ENCODE assay signal across 8 cellular contexts in the genomic region with DNA sequence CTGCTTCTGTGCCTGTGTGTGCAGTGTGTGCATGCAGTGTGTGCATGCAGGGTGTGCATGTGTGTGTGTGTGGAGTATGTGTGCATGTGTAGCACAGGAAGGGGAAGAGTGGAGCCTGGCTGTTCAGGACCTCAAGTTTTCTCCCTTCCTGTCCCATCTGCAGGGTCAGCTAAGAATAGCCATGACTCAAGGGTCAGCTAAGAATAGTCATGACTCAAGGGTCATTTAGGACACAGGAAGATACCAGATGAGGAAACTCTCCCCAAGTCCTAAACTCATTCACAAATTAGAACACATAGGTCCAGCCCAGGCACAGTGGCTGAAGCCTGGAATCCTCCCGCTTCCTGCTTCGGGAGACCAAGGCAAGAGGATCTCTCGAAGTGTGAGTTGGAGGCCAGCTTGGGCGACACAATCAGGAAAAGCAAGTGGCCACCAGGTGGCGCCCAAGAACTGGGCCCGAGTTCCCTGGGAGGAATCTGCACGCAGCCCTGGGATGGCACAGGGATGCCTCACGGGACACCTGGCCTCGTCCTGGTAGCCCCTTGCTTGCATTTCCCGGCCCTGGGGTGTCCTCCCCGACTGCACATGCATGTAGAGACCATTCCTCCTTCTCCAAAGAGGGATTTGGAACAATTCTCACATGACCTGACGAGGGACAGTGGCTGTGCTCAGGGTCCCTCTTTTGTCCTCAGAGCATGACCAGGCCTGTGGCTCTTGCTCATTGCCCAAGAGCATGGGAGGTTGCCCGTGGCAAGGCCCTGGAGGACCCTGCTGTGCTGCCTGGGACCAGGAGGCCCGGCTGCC. TPM values are rescaled to one million over a fixed set of nuclear protein-coding genes. Genes with fewer than 3 reads are reported as not detected.
DNase-seq lines count a peak whose midpoint lies in the region; ATAC-seq, FAIRE-seq and TF ChIP-seq lines count a peak whose summit lies in the region.

No MANE protein-coding gene starts in this region.

- H3K27me3 Mint-ChIP-seq in CD4-positive, alpha-beta T cell, result peaks cover 4% of the 10 kb centered on the region
- H3K27me3 Mint-ChIP-seq in T-helper 17 cell (peaks cover 6% of the 10 kb centered on the region), astrocyte (ENCODE audit: low read depth, unreplicated experiment) (peaks cover 31% of the 10 kb centered on the region)

- intact Hi-C loops in CD4-positive, alpha-beta T cell (cut with DNase I, micrococcal nuclease), result loop anchor here in 1 of 2 experiments (5.0 kb wide), 1 partner anchor 61 kb away; no protein-coding TSS in a partner anchor

- no peaks in the 10 kb centered on the region for H3K36me3 ChIP-seq in astrocyte (ENCODE audit: insufficient read depth, low read length)

- H3K4me3 ChIP-seq in astrocyte (ENCODE audit: insufficient read depth, low read depth, low read length), result no peak overlapping the region

- H3K4me1 Mint-ChIP-seq in CD4-positive, alpha-beta T cell (ENCODE audit: low read depth), result peaks cover 16% of the 10 kb centered on the region
- H3K4me1 Mint-ChIP-seq in T-helper 17 cell (peaks cover 26% of the 10 kb centered on the region), astrocyte (ENCODE audit: low read depth, unreplicated experiment) (peaks cover 2% of the 10 kb centered on the region)

- no peaks in the 10 kb centered on the region for H3K27me3 ChIP-seq in CD4-positive, alpha-beta T cell (ENCODE audit: control insufficient read depth, insufficient read depth, low read length)
- H3K27me3 ChIP-seq in astrocyte (ENCODE audit: insufficient read depth, low read length), result peaks cover 3% of the 10 kb centered on the region

- H3K9me3 ChIP-seq in CD4-positive, alpha-beta T cell (ENCODE audit: control insufficient read depth, low read length), result no peaks in the 10 kb centered on the region
- H3K9me3 ChIP-seq in T-helper 17 cell (ENCODE audit: control insufficient read depth, low read length, poor library complexity, severe bottlenecking) (no peaks in the 10 kb centered on the region), astrocyte (ENCODE audit: insufficient read depth, low read depth, low read length) (no peaks in the 10 kb centered on the region)

- no peak overlapping the region for H3K27ac Mint-ChIP-seq in CD4-positive, alpha-beta T cell
- H3K27ac Mint-ChIP-seq in T-helper 17 cell, result peak overlapping the region; percentile 62
- no peak overlapping the region for H3K27ac Mint-ChIP-seq in astrocyte (ENCODE audit: unreplicated experiment)

- no peak for FAIRE-seq in astrocyte (lab: Jason Lieb, UNC)

- peak; percentile 54 to 81 (median 66) for DNase-seq in CD4-positive, alpha-beta T cell
- DNase-seq in LoVo (ENCODE audit: low spot score) (peak; percentile 77), T-helper 17 cell (peak; percentile 59 to 73 (median 64)), astrocyte (ENCODE audit: low read depth) (no peak), islet precursor cell (peak; percentile 80)
- peak; percentile 79 for DNase-seq in stimulated activated CD4-positive, alpha-beta T cell treated with anti-CD3 and anti-CD28 coated beads, Interleukin-4, amount 100 ng/mL, for 1 hour

- H4K20me1 ChIP-seq in astrocyte (ENCODE audit: insufficient read depth, low read length), result no peaks in the 10 kb centered on the region

- H3K79me2 ChIP-seq in astrocyte (ENCODE audit: insufficient read depth, low read length), result no peaks in the 10 kb centered on the region

- POLR2A ChIA-PET in CD4-positive, alpha-beta T cell (lab: Charles Lee), result no interaction called here

- no peak overlapping the region for H3K4me3 Mint-ChIP-seq in CD4-positive, alpha-beta T cell
- H3K4me3 Mint-ChIP-seq in T-helper 17 cell (no peak overlapping the region), astrocyte (ENCODE audit: unreplicated experiment) (no peak overlapping the region)

- no peak overlapping the region for H2AFZ ChIP-seq in astrocyte (ENCODE audit: low read depth, low read length)

- peak overlapping the region; percentile 38 for H3K4me2 ChIP-seq in astrocyte (ENCODE audit: low read length)

- H3K4me1 ChIP-seq in astrocyte (ENCODE audit: insufficient read depth, low read length), result peaks cover 5% of the 10 kb centered on the region

- H3K9ac ChIP-seq in astrocyte (ENCODE audit: low read length), result no peak overlapping the region

- H3K27ac ChIP-seq in CD4-positive, alpha-beta T cell (ENCODE audit: low read depth, low read length), result no peak overlapping the region
- H3K27ac ChIP-seq in astrocyte (ENCODE audit: low read depth, low read length), result no peak overlapping the region

- peak; percentile 61 for ATAC-seq in CD4-positive, alpha-beta T cell (ENCODE audit: poor library complexity)
- peak; percentile 52 for ATAC-seq in GM19351 (IDR thresholded peaks at IDR 0.05; ENCODE audit: unreplicated experiment)
- ATAC-seq in T-helper 17 cell, result peak; percentile 63
- no peak for ATAC-seq in HG02973 (IDR thresholded peaks at IDR 0.05; ENCODE audit: unreplicated experiment)

- H3K9me3 Mint-ChIP-seq in CD4-positive, alpha-beta T cell, result no peaks in the 10 kb centered on the region
- no peaks in the 10 kb centered on the region for H3K9me3 Mint-ChIP-seq in astrocyte (ENCODE audit: unreplicated experiment)

- H3K36me3 Mint-ChIP-seq in CD4-positive, alpha-beta T cell (ENCODE audit: low read depth), result no peaks in the 10 kb centered on the region
- H3K36me3 Mint-ChIP-seq in T-helper 17 cell (ENCODE audit: low read depth), result peaks cover 2% of the 10 kb centered on the region
- no peaks in the 10 kb centered on the region for H3K36me3 Mint-ChIP-seq in astrocyte (ENCODE audit: low read depth, unreplicated experiment)

- CTCF ChIA-PET in CD4-positive, alpha-beta T cell (lab: Charles Lee), result interaction anchor here (0.6 to 2.0 kb wide), 9 partner anchors 10 to 228 kb away, joined by 3 to 7 read pairs (median 4); partner anchors contain the start of gene LANCL2

- peak; percentile 83 for TF ChIP-seq CTCF in CD4-positive, alpha-beta T cell (IDR thresholded peaks at IDR 0.05)
- TF ChIP-seq CTCF in astrocyte (IDR thresholded peaks at IDR 0.05; ENCODE audit: insufficient read depth, low read depth, low read length), result peak; percentile 58

RNA-seq across cellular contexts. Expression of gene VOPP1, which starts 21.4 kb away (rescaled TPM):
- total RNA-seq in CD4-positive, alpha-beta T cell, result 10 to 100 TPM; 49.6 to 53.1 TPM
- total RNA-seq in T-helper 17 cell, result 100 to 1,000 TPM; 114 to 120 TPM
- total RNA-seq in astrocyte, result 111 and 133 TPM in 2 replicates
